In the genomic region with DNA sequence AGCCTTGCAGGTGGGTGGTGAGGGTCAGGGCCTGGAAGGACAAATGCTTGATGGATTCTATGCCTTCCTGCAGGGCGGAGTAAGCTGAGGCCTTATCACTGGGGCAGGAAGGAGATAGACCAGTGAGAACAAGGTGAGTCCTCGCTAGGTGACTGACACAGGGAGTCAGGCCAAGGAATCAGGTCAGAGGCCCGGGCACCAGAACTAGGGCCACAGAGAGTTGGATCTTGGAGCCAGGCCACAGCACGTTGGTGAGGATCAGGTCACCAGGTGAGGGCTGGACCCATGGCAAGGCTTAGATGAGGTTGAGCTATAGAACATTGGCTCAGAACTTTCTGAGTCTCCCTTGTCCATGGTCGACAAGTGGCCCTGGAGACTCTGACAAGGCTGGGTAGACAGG, we compare ENCODE assay signal across 27 cellular contexts.
"Had no signal": no experiment of that assay in that cellular context is flagged by ENCODE, and none has a peak within 500 bp of the region (broad histone marks: within the 10 kb centered on the region; RNA-seq: fewer than 3 reads in every experiment).

No MANE protein-coding gene starts in this region.

- H3K27ac ChIP-seq: ascending aorta, SJSA1 had no signal

- H3K9me3 Mint-ChIP-seq: activated B cell treated with CpG ODN at 0.5 μM for 24 hours; activated naive CD4-positive, alpha-beta T cell treated with anti-CD3 and anti-CD28 coated beads, Interleukin-2, amount 50 U/mL, for 72 hours; activated naive CD8-positive, alpha-beta T cell treated with anti-CD3 and anti-CD28 coated beads, Interleukin-2, amount 50 U/mL, for 24 hours; activated T-cell treated with anti-CD3 and anti-CD28 coated beads, Interleukin-2, amount 50 U/mL, for 24 hours; activated T-helper 1 cell treated with anti-CD3 and anti-CD28 coated beads, Interleukin-12 subunit alpha, Interleukin-12 subunit beta, Interleukin-2, Interleukin-4 antibody, amounts not matched to agents 30 ng/mL and 10 ng/mL and 1 ng/mL, durations not matched to agents 14 hours and 24 hours and 36 hours had no signal

- H3K4me3 ChIP-seq: ascending aorta, body of pancreas, MG63, SJSA1 had no signal

- H3K36me3 Mint-ChIP-seq: activated CD8-positive, alpha-beta memory T cell treated with anti-CD3 and anti-CD28 coated beads, Interleukin-2, amount 10 ng/mL, durations not matched to agents 7 days and 5 days; activated naive CD4-positive, alpha-beta T cell treated with anti-CD3 and anti-CD28 coated beads, Interleukin-2, amount 50 U/mL, for 72 hours had no signal

- H3K4me1 Mint-ChIP-seq: activated CD8-positive, alpha-beta memory T cell treated with anti-CD3 and anti-CD28 coated beads, Interleukin-2, amount 10 ng/mL, durations not matched to agents 7 days and 5 days had no signal

- H3K36me3 ChIP-seq: ascending aorta, MG63, SJSA1 had no signal

- FAIRE-seq: RCC 7860, TTC549 had no signal

- H3K4me3 Mint-ChIP-seq: activated B cell treated with CpG ODN at 0.5 μM for 24 hours; activated CD4-positive, alpha-beta T cell treated with anti-CD3 and anti-CD28 coated beads, Interleukin-2, amount 10 ng/mL, durations not matched to agents 24 days and 14 days; activated CD8-positive, alpha-beta memory T cell treated with anti-CD3 and anti-CD28 coated beads, Interleukin-2, amount 10 ng/mL, durations not matched to agents 7 days and 5 days; activated naive CD8-positive, alpha-beta T cell treated with anti-CD3 and anti-CD28 coated beads, Interleukin-2, amount 50 U/mL, for 24 hours; activated T-cell treated with anti-CD3 and anti-CD28 coated beads, Interleukin-2, amount 50 U/mL, for 24 hours; activated T-helper 1 cell treated with anti-CD3 and anti-CD28 coated beads, Interleukin-12 subunit alpha, Interleukin-12 subunit beta, Interleukin-2, Interleukin-4 antibody, amounts not matched to agents 30 ng/mL and 10 ng/mL and 1 ng/mL, durations not matched to agents 14 hours and 24 hours and 36 hours had no signal

- H3K27me3 ChIP-seq: ascending aorta, body of pancreas, MG63, SJSA1 had no signal

- H3K9me3 ChIP-seq: ascending aorta, body of pancreas, MG63, SJSA1 had no signal

- ATAC-seq: activated CD8-positive, alpha-beta memory T cell treated with anti-CD3 and anti-CD28 coated beads, Interleukin-2, amount 10 ng/mL, durations not matched to agents 7 days and 5 days; activated naive CD4-positive, alpha-beta T cell treated with anti-CD3 and anti-CD28 coated beads, Interleukin-2, amount 50 U/mL, for 72 hours; activated naive CD8-positive, alpha-beta T cell treated with anti-CD3 and anti-CD28 coated beads, Interleukin-2, amount 50 U/mL, for 24 hours; body of pancreas; PC-3; SK-N-SH treated with all-trans-retinoic acid at 6 μM for 48 hours had no signal

- DNase-seq: activated B cell treated with CpG ODN at 0.5 μM for 24 hours; activated CD4-positive, alpha-beta T cell treated with anti-CD3 and anti-CD28 coated beads for 1 hour; activated CD4-positive, alpha-beta T cell treated with anti-CD3 and anti-CD28 coated beads, Interleukin-2, amount 10 ng/mL, durations not matched to agents 24 days and 14 days; activated CD4-positive, alpha-beta T cell treated with anti-CD3 and anti-CD28 coated beads, Interleukin-2, amount 50 U/mL, for 48 hours; activated CD8-positive, alpha-beta memory T cell treated with anti-CD3 and anti-CD28 coated beads, Interleukin-2, amount 10 ng/mL, durations not matched to agents 7 days and 5 days; activated effector memory CD4-positive, alpha-beta T cell treated with anti-CD3 and anti-CD28 coated beads, Interleukin-2, amount 50 U/mL, for 16 hours; activated naive CD4-positive, alpha-beta T cell treated with Interleukin-2 at 50 U/mL for 16 hours; activated naive CD8-positive, alpha-beta T cell treated with anti-CD3 and anti-CD28 coated beads, Interleukin-2, amount 50 U/mL, for 24 hours; activated T-cell treated with anti-CD3 and anti-CD28 coated beads, Interleukin-2, amount 50 U/mL, for 24 hours; amniotic stem cell; body of pancreas; MG63; NCI-H146; NCI-H187 treated with DMSO at 0.1 percent for 48 hours; NCI-H2081 treated with DMSO at 0.1 percent for 48 hours; NCI-H446; NCI-H524; PC-3; SHP77; SW 1271 had no signal

- H3K27ac Mint-ChIP-seq: activated B cell treated with CpG ODN at 0.5 μM for 24 hours; activated CD4-positive, alpha-beta T cell treated with anti-CD3 and anti-CD28 coated beads, Interleukin-2, amount 10 ng/mL, durations not matched to agents 24 days and 14 days; activated CD8-positive, alpha-beta memory T cell treated with anti-CD3 and anti-CD28 coated beads, Interleukin-2, amount 10 ng/mL, durations not matched to agents 7 days and 5 days; activated naive CD4-positive, alpha-beta T cell treated with anti-CD3 and anti-CD28 coated beads, Interleukin-2, amount 50 U/mL, for 72 hours; activated naive CD8-positive, alpha-beta T cell treated with anti-CD3 and anti-CD28 coated beads, Interleukin-2, amount 50 U/mL, for 24 hours; activated T-cell treated with anti-CD3 and anti-CD28 coated beads, Interleukin-2, amount 50 U/mL, for 24 hours; activated T-helper 1 cell treated with anti-CD3 and anti-CD28 coated beads, Interleukin-12 subunit alpha, Interleukin-12 subunit beta, Interleukin-2, Interleukin-4 antibody, amounts not matched to agents 30 ng/mL and 10 ng/mL and 1 ng/mL, durations not matched to agents 14 hours and 24 hours and 36 hours had no signal

- H3K27me3 Mint-ChIP-seq: activated B cell treated with CpG ODN at 0.5 μM for 24 hours; activated CD8-positive, alpha-beta memory T cell treated with anti-CD3 and anti-CD28 coated beads, Interleukin-2, amount 10 ng/mL, durations not matched to agents 7 days and 5 days; activated naive CD8-positive, alpha-beta T cell treated with anti-CD3 and anti-CD28 coated beads, Interleukin-2, amount 50 U/mL, for 24 hours; activated T-cell treated with anti-CD3 and anti-CD28 coated beads, Interleukin-2, amount 50 U/mL, for 24 hours had no signal
